1 cellular context compared by ENCODE assay signal in genomic region chrX:56945226-56945625, GRCh38. TPM values are rescaled to one million over a fixed set of nuclear protein-coding genes. Genes with fewer than 3 reads are reported as not detected.
"Had no signal": no experiment of that assay in that cellular context is flagged by ENCODE, and none has a peak within 500 bp of the region (broad histone marks: within the 10 kb centered on the region; RNA-seq: fewer than 3 reads in every experiment).

No MANE protein-coding gene starts in this region.

RNA-seq across cellular contexts. Expression of gene SPIN3, which starts 50.1 kb away (rescaled TPM):
- total RNA-seq: OCI-LY7 had no signal
